ENCODE assay signal across 4 cellular contexts in genomic region chr16:2107791-2108125, GRCh38. TPM values are rescaled to one million over a fixed set of nuclear protein-coding genes. Genes with fewer than 3 reads are reported as not detected.
"Had no signal": no experiment of that assay in that cellular context is flagged by ENCODE, and none has a peak within 500 bp of the region (broad histone marks: within the 10 kb centered on the region; RNA-seq: fewer than 3 reads in every experiment).

No MANE protein-coding gene starts in this region.

RNA-seq across cellular contexts. Expression of gene RAB26, which starts 40.7 kb away (rescaled TPM):
- total RNA-seq: esophagus muscularis mucosa, mononuclear cell, thoracic aorta, tibial nerve had no signal
